In genomic region chr11:9200471-9200870, GRCh38 we compare ENCODE assay signal across 20 cellular contexts.
A peak's percentile ranks its signal among the peaks of the same experiment; 100 is the strongest.
DNase-seq lines count a peak whose midpoint lies in the region; ATAC-seq, FAIRE-seq and TF ChIP-seq lines count a peak whose summit lies in the region.
"Had no signal": no experiment of that assay in that cellular context is flagged by ENCODE, and none has a peak within 500 bp of the region (broad histone marks: within the 10 kb centered on the region; RNA-seq: fewer than 3 reads in every experiment).

No MANE protein-coding gene starts in this region.

- H3K27me3 ChIP-seq in right atrium auricular region (no peaks in the 10 kb centered on the region), HepG2 (ENCODE audit: control insufficient read depth in 1 of 2, insufficient read depth in 2 of 2, low read length in 2 of 2) (no peaks in the 10 kb centered on the region), right lobe of liver (no peaks in the 10 kb centered on the region), left ventricle myocardium inferior (ENCODE audit: low read depth) (no peaks in the 10 kb centered on the region)

- H3K36me3 ChIP-seq in right atrium auricular region (peaks cover 20% of the 10 kb centered on the region), HepG2 (replicated peaks in 1 of 2; ENCODE audit: control insufficient read depth in 1 of 2, insufficient read depth in 2 of 2, low read length in 2 of 2) (peaks cover 12 to 22% of the 10 kb centered on the region in 2 experiments), right lobe of liver (peaks cover 0 to 13% (median 3%) of the 10 kb centered on the region in 4 donors), left ventricle myocardium inferior (peaks cover 26% of the 10 kb centered on the region)

- in situ Hi-C loops in HepG2 (cut with HindIII; ENCODE audit: extremely low pct_ligation_motif_present, low pct_unique_long_range_greater_than_20kb): no loop called here

- no peaks in the 10 kb centered on the region for H3K79me2 ChIP-seq in HepG2 (ENCODE audit: insufficient read depth, low read length)

- H3K9ac ChIP-seq in HepG2 (ENCODE audit: insufficient read depth, low read depth, low read length): no peak overlapping the region

- TF ChIP-seq CTCF in right atrium auricular region (IDR thresholded peaks at IDR 0.05): no peak
- no peak for TF ChIP-seq CTCF in HepG2 (CRISPR knock-in tag; IDR thresholded peaks at IDR 0.05)
- no peak for TF ChIP-seq CTCF in right lobe of liver (IDR thresholded peaks at IDR 0.05)
- no peak for TF ChIP-seq CTCF in left ventricle myocardium inferior (IDR thresholded peaks at IDR 0.05; ENCODE audit: borderline replicate concordance)

- no peak for TF ChIP-seq RAD21 in HepG2 (CRISPR knock-in tag; IDR thresholded peaks at IDR 0.05)

- TF ChIP-seq POLR2A in HepG2 (IDR thresholded peaks at IDR 0.05; ENCODE audit: insufficient read depth in 1 of 2, low read depth in 2 of 2, low read length in 2 of 2) (no peak), right lobe of liver (IDR thresholded peaks at IDR 0.05) (no peak), erythroblast (IDR thresholded peaks at IDR 0.05; ENCODE audit: low read length) (no peak)

- no peaks in the 10 kb centered on the region for H3K9me3 ChIP-seq in right atrium auricular region
- H3K9me3 ChIP-seq in HepG2 (ENCODE audit: low read length): no peaks in the 10 kb centered on the region
- H3K9me3 ChIP-seq in right lobe of liver: no peaks in the 10 kb centered on the region
- no peaks in the 10 kb centered on the region for H3K9me3 ChIP-seq in left ventricle myocardium inferior (replicated peaks)
- H3K9me3 ChIP-seq: A549, Caco-2 had no signal

- no peak for TF ChIP-seq EP300 in HepG2 (IDR thresholded peaks at IDR 0.05; ENCODE audit: low read depth in 2 of 2, low read length in 2 of 2)
- no peak for TF ChIP-seq EP300 in HepG2 (CRISPR knock-in tag; IDR thresholded peaks at IDR 0.05; ENCODE audit: borderline replicate concordance)

- H2AFZ ChIP-seq in HepG2 (ENCODE audit: low read length): no peak overlapping the region

- no peaks in the 10 kb centered on the region for H4K20me1 ChIP-seq in HepG2 (ENCODE audit: insufficient read depth, low read length)

- no peak overlapping the region for H3K27ac ChIP-seq in right atrium auricular region
- no peak overlapping the region for H3K27ac ChIP-seq in HepG2 (ENCODE audit: extremely low read length, insufficient read depth, low read length)
- H3K27ac ChIP-seq in right lobe of liver: no peak overlapping the region
- peak overlapping the region; percentile 57 for H3K27ac ChIP-seq in left ventricle myocardium inferior (replicated peaks)
- H3K27ac ChIP-seq: 22Rv1, A549, C4-2B had no signal

- POLR2A ChIA-PET in HepG2 (lab: Yijun Ruan, JAX): no interaction called here

- H3K4me3 ChIP-seq in right atrium auricular region (no peak overlapping the region), HepG2 (replicated peaks in 1 of 3; ENCODE audit: insufficient read depth in 1 of 3, low read depth in 2 of 3, low read length in 3 of 3) (no peak overlapping the region), right lobe of liver (no peak overlapping the region), left ventricle myocardium inferior (no peak overlapping the region)
- H3K4me3 ChIP-seq: A549 had no signal

- 97% methylated on average over 2 of the region's 2 CpGs for WGBS in HepG2 (ENCODE audit: low lambda C conversion rate)
- 88% methylated on average over 2 of the region's 2 CpGs for WGBS in right lobe of liver (ENCODE audit: insufficient coverage, low coverage, low lambda C conversion rate, missing lambda C conversion rate)

- TSS peak; percentile 36 for BruUV-seq in HepG2 (replicated peaks; lab: Mats Ljungman, UMichigan)

- H3K4me1 ChIP-seq in right atrium auricular region: peaks cover 0 to 12% of the 10 kb centered on the region in 2 donors
- no peaks in the 10 kb centered on the region for H3K4me1 ChIP-seq in HepG2 (ENCODE audit: insufficient read depth, low read length)
- H3K4me1 ChIP-seq in right lobe of liver: no peaks in the 10 kb centered on the region
- peaks cover 59% of the 10 kb centered on the region for H3K4me1 ChIP-seq in left ventricle myocardium inferior
- H3K4me1 ChIP-seq: A549, Caco-2 had no signal

- peak; percentile 57 for ATAC-seq in Right ventricle myocardium inferior
- no peak for ATAC-seq in HepG2
- no peak for ATAC-seq in right lobe of liver
- ATAC-seq in SK-N-SH treated with all-trans-retinoic acid at 6 μM for 48 hours: no peak
- ATAC-seq: A549 had no signal

- intact Hi-C loops in Right ventricle myocardium inferior (cut with DNase I): loop anchor here (10.0 kb wide), 1 partner anchor 184 kb away; the partner anchor contains the start of gene IPO7
- intact Hi-C loops in HepG2 (cut with micrococcal nuclease; ENCODE audit: unreplicated experiment): loop anchor here (5.0 kb wide), 1 partner anchor 62 kb away; no protein-coding TSS in a partner anchor
- intact Hi-C loops in right lobe of liver (cut with DNase I): no loop called here
- intact Hi-C loops in left ventricle myocardium inferior (cut with micrococcal nuclease): no loop called here

- CTCF ChIA-PET in HepG2 (lab: Yijun Ruan, JAX; ENCODE audit: low intra/inter-chr PET ratio, low total read pairs): no interaction called here

- DNase-seq in Right ventricle myocardium inferior (ENCODE audit: missing footprints): no peak
- no peak for DNase-seq in right atrium auricular region (ENCODE audit: low spot score)
- no peak for DNase-seq in HepG2 (ENCODE audit: low spot score)
- no peak for DNase-seq in right lobe of liver
- no peak for DNase-seq in left ventricle myocardium inferior
- DNase-seq in erythroblast (lab: John Stamatoyannopoulos, UW): no peak
- DNase-seq in effector CD4-positive, alpha-beta T cell: no peak
- DNase-seq: AML-193; Caco-2; CD4-positive, alpha-beta T cell; H9 had no signal

- FAIRE-seq in HepG2 (lab: Jason Lieb, UNC): no peak
- FAIRE-seq: A549, D721Med, G401.6, GM19239, H1, HTR-8/SVneo had no signal

- no peak overlapping the region for H3K4me2 ChIP-seq in HepG2 (ENCODE audit: low read depth, low read length)
- H3K4me2 ChIP-seq: A549 had no signal

TF ChIP-seq in HepG2, 621 proteins besides CTCF, POLR2A, EP300 and RAD21:
- TF ChIP-seq RARG (CRISPR knock-in tag; IDR thresholded peaks at IDR 0.05; ENCODE audit: low read depth) (no peak), ZNF629 (CRISPR knock-in tag; conservative IDR thresholded peaks at IDR 0.05) (no peak), PHF5A (CRISPR knock-in tag; IDR thresholded peaks at IDR 0.05; ENCODE audit: low read depth, unreplicated experiment) (no peak), ELF4 (CRISPR knock-in tag; IDR thresholded peaks at IDR 0.05; ENCODE audit: borderline replicate concordance) (no peak), NBN (conservative IDR thresholded peaks at IDR 0.05) (no peak)

TF ChIP-seq in SK-N-SH treated with all-trans-retinoic acid at 6 μM for 48 hours, 23 proteins besides CTCF, POLR2A, EP300 and RAD21 (continues in another document):
- TF ChIP-seq ZNF70 (CRISPR knock-in tag; IDR thresholded peaks at IDR 0.05) (no peak), TOX (CRISPR knock-in tag; IDR thresholded peaks at IDR 0.05; ENCODE audit: borderline replicate concordance) (no peak), ZNF565 (CRISPR knock-in tag; conservative IDR thresholded peaks at IDR 0.05; ENCODE audit: low read depth) (no peak), CREB5 (CRISPR knock-in tag; IDR thresholded peaks at IDR 0.05; ENCODE audit: low read depth) (no peak), GLIS3 (CRISPR knock-in tag; IDR thresholded peaks at IDR 0.05) (no peak), PATZ1 (CRISPR knock-in tag; IDR thresholded peaks at IDR 0.05; ENCODE audit: borderline replicate concordance) (no peak), SNAI2 (CRISPR knock-in tag; IDR thresholded peaks at IDR 0.05) (no peak), CSDC2 (CRISPR knock-in tag; IDR thresholded peaks at IDR 0.05) (no peak), ARNTL (CRISPR knock-in tag; IDR thresholded peaks at IDR 0.05; ENCODE audit: borderline replicate concordance, low read depth) (no peak), ZNF8 (CRISPR knock-in tag; IDR thresholded peaks at IDR 0.05) (no peak), CSRNP3 (CRISPR knock-in tag; IDR thresholded peaks at IDR 0.05) (no peak), BACH2 (CRISPR knock-in tag; IDR thresholded peaks at IDR 0.05; ENCODE audit: borderline replicate concordance) (no peak)

Comparison
In these comparisons a context has a peak if more than half of its experiments do, and no peak if none do; other contexts are left out.
1. intact Hi-C loops: an anchor here in Right ventricle myocardium inferior (10.0 kb wide) and HepG2 (5.0 kb wide); none called in right lobe of liver and left ventricle myocardium inferior.